Comparison of ENCODE assay signal across 7 cellular contexts in the genomic region with DNA sequence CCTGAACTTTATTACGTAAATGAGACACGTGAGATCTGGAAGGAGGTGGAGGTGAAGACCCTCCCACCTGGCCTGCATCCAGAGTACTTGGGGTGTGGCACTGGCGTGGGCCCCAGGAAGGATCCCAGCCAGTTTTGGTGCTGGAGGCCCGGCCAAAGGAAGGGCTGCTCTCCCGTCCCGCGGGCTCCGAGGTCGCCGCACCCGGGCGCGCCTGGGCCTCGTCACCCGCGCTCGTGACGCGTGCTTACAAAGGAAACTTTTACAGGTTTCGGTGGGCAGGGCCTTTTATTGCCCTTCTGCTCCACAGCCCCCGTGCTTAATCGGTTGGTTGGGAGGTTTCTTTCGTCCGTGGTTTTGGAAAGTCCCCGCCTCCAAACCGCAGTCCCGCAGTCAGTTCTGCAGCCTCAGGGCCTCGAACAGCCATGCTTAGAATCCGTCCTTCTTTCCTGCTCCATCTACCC. TPM values are rescaled to one million over a fixed set of nuclear protein-coding genes. Genes with fewer than 3 reads are reported as not detected.
DNase-seq lines count a peak whose midpoint lies in the region; ATAC-seq and TF ChIP-seq lines count a peak whose summit lies in the region.

No MANE protein-coding gene starts in this region.

- ATAC-seq in GM19035 (IDR thresholded peaks at IDR 0.05; ENCODE audit: unreplicated experiment), result peak; percentile 61
- peak; percentile 48 for ATAC-seq in HG03097 (IDR thresholded peaks at IDR 0.05; ENCODE audit: low FRiP score, unreplicated experiment)

- H3K27ac Mint-ChIP-seq in progenitor cell of endocrine pancreas, result no peak overlapping the region

- intact Hi-C loops in esophagus squamous epithelium (cut with DNase I), result no loop called here

- peak overlapping the region; percentile 44 for H3K4me3 Mint-ChIP-seq in progenitor cell of endocrine pancreas (ENCODE audit: low read depth)

- peaks cover 2% of the 10 kb centered on the region for H3K4me1 Mint-ChIP-seq in progenitor cell of endocrine pancreas (ENCODE audit: low read depth)

- peak overlapping the region; percentile 14 to 58 (median 42) for H3K4me3 ChIP-seq in esophagus squamous epithelium

- H3K36me3 Mint-ChIP-seq in progenitor cell of endocrine pancreas (ENCODE audit: insufficient read depth), result peaks cover 4% of the 10 kb centered on the region

- in situ Hi-C loops in ACHN (cut with HindIII; ENCODE audit: low pct_ligation_motif_present, low pct_unique_long_range_greater_than_20kb, low sequenced_read_pairs), result no loop called here

- H3K9me3 Mint-ChIP-seq in progenitor cell of endocrine pancreas (ENCODE audit: low read depth), result peaks cover 10% of the 10 kb centered on the region

- no peaks in the 10 kb centered on the region for H3K36me3 ChIP-seq in esophagus squamous epithelium

- TF ChIP-seq CTCF in esophagus squamous epithelium (IDR thresholded peaks at IDR 0.05) (no peak), progenitor cell of endocrine pancreas (IDR thresholded peaks at IDR 0.05; ENCODE audit: unreplicated experiment) (no peak)

- TF ChIP-seq POLR2A in esophagus squamous epithelium (IDR thresholded peaks at IDR 0.05), result no peak

- H3K9me3 ChIP-seq in esophagus squamous epithelium, result peaks cover 0 to 3% (median 0%) of the 10 kb centered on the region in 3 donors

- peak overlapping the region in 2 of 4 donors; percentile 47 to 63 for H3K27ac ChIP-seq in esophagus squamous epithelium

- peaks cover 96% of the 10 kb centered on the region for H3K27me3 Mint-ChIP-seq in progenitor cell of endocrine pancreas

- peaks cover 16 to 90% (median 46%) of the 10 kb centered on the region in 4 donors for H3K27me3 ChIP-seq in esophagus squamous epithelium

- DNase-seq in activated CD4-positive, alpha-beta T cell treated with anti-CD3 and anti-CD28 coated beads, Interleukin-2, amount 50 U/mL, for 48 hours, result peak; percentile 65 to 73
- DNase-seq in esophagus squamous epithelium (lab: John Stamatoyannopoulos, UW), result no peak
- no peak for DNase-seq in progenitor cell of endocrine pancreas (ENCODE audit: low spot score, unreplicated experiment)
- DNase-seq in ACHN, result no peak
- DNase-seq in RKO (ENCODE audit: low spot score), result no peak

- H3K4me1 ChIP-seq in esophagus squamous epithelium, result peaks cover 14 to 34% (median 16%) of the 10 kb centered on the region in 3 donors

- WGBS in esophagus squamous epithelium, 2 donors, result 0 to 2% methylated on average over 11 to 27 of the region's 29 CpGs

RNA-seq across cellular contexts. Expression of a gene that starts 29.2 kb away (rescaled TPM):
- total RNA-seq in esophagus squamous epithelium (10 to 100 TPM in 1 of 4 donors, 1 to 10 TPM in 3; 1.5 to 20.2 (median 7.1) TPM), progenitor cell of endocrine pancreas (not detected in 2 replicates)

RNA-seq across cellular contexts. Expression of a gene that starts 29.6 kb away (rescaled TPM):
- total RNA-seq in esophagus squamous epithelium, result 1 to 10 TPM in 2 of 4 donors, under 1 TPM in 2; 0.48 to 1.7 (median 0.80) TPM
- not detected in 2 replicates for total RNA-seq in progenitor cell of endocrine pancreas

RNA-seq across cellular contexts. Expression of a gene that starts 44.1 kb away (rescaled TPM):
- 100 to 1,000 TPM in 2 of 4 donors, 10 to 100 TPM in 2; 41.6 to 150 (median 87.6) TPM for total RNA-seq in esophagus squamous epithelium
- total RNA-seq in progenitor cell of endocrine pancreas, result 1.2 and 3.9 TPM in 2 replicates

Comparison
In these comparisons a context has a peak if more than half of its experiments do, and no peak if none do; other contexts are left out.
1. DNase-seq: peak in activated CD4-positive, alpha-beta T cell treated with anti-CD3 and anti-CD28 coated beads, Interleukin-2, amount 50 U/mL, for 48 hours (2 of 2); none in esophagus squamous epithelium (single experiment), progenitor cell of endocrine pancreas (single experiment), ACHN (single experiment) and RKO (single experiment).